11 cellular contexts compared by ENCODE assay signal in genomic region chr14:52080817-52081755, GRCh38. TPM values are rescaled to one million over a fixed set of nuclear protein-coding genes. Genes with fewer than 3 reads are reported as not detected.
DNase-seq lines count a peak whose midpoint lies in the region; ATAC-seq, FAIRE-seq and TF ChIP-seq lines count a peak whose summit lies in the region.
"Had no signal": no experiment of that assay in that cellular context is flagged by ENCODE, and none has a peak within 500 bp of the region (broad histone marks: within the 10 kb centered on the region; RNA-seq: fewer than 3 reads in every experiment).

No MANE protein-coding gene starts in this region.

- H3K4me1 Mint-ChIP-seq in activated T-helper 17 cell treated with anti-CD3 and anti-CD28 coated beads, Interleukin-2, amount 50 U/mL, for 72 hours = no peaks in the 10 kb centered on the region

- no peaks in the 10 kb centered on the region for H3K9me3 ChIP-seq in MG63

- no peak for TF ChIP-seq CTCF in bronchial epithelial cell (IDR thresholded peaks at IDR 0.05; ENCODE audit: insufficient read depth, low read length, severe bottlenecking)

- intact Hi-C loops in posterior cingulate gyrus (cut with DNase I) = no loop called here

- H3K9me3 Mint-ChIP-seq in activated T-helper 17 cell treated with anti-CD3 and anti-CD28 coated beads, Interleukin-2, amount 50 U/mL, for 72 hours = peaks cover 6% of the 10 kb centered on the region

- no peaks in the 10 kb centered on the region for H3K36me3 Mint-ChIP-seq in activated T-helper 17 cell treated with anti-CD3 and anti-CD28 coated beads, Interleukin-2, amount 50 U/mL, for 72 hours (ENCODE audit: low read depth)

- FAIRE-seq in bronchial epithelial cell (lab: Jason Lieb, UNC) = peak; percentile 32

- H3K4me3 ChIP-seq in MG63 (no peak overlapping the region), bronchial epithelial cell (ENCODE audit: low read depth, low read length) (no peak overlapping the region)
- H3K4me3 ChIP-seq: lung had no signal

- no peak overlapping the region for H3K27ac Mint-ChIP-seq in activated T-helper 17 cell treated with anti-CD3 and anti-CD28 coated beads, Interleukin-2, amount 50 U/mL, for 72 hours

- H3K36me3 ChIP-seq in MG63 = no peaks in the 10 kb centered on the region
- H3K36me3 ChIP-seq in bronchial epithelial cell (ENCODE audit: control insufficient read depth, insufficient read depth, low read length) = no peaks in the 10 kb centered on the region

- H3K4me3 Mint-ChIP-seq in activated T-helper 17 cell treated with anti-CD3 and anti-CD28 coated beads, Interleukin-2, amount 50 U/mL, for 72 hours = no peak overlapping the region

- H3K27me3 ChIP-seq in MG63 = no peaks in the 10 kb centered on the region
- no peaks in the 10 kb centered on the region for H3K27me3 ChIP-seq in bronchial epithelial cell (ENCODE audit: control insufficient read depth, insufficient read depth, low read length)

- peaks cover 18% of the 10 kb centered on the region for H3K27me3 Mint-ChIP-seq in activated T-helper 17 cell treated with anti-CD3 and anti-CD28 coated beads, Interleukin-2, amount 50 U/mL, for 72 hours

- peak; percentile 86 for DNase-seq in AG08395 (ENCODE audit: low spot score)
- DNase-seq in MG63 = peak; percentile 58
- DNase-seq in bronchial epithelial cell (ENCODE audit: low read depth) = peak; percentile 85
- DNase-seq in kidney tubule cell (ENCODE audit: low spot score) = peak; percentile 93
- DNase-seq in NCI-H2171 treated with DMSO at 0.1 percent for 48 hours (lab: John Stamatoyannopoulos, UW) = no peak
- DNase-seq in posterior cingulate gyrus = no peak
- no peak for DNase-seq in NCI-H2196 treated with DMSO at 0.1 percent for 48 hours (lab: John Stamatoyannopoulos, UW; ENCODE audit: unreplicated experiment)
- DNase-seq: activated CD4-positive, CD25-positive, alpha-beta regulatory T cell treated with anti-CD3 and anti-CD28 coated beads, Interleukin-2, amount 50 U/mL, for 72 hours; cerebellar nuclear complex had no signal

- ATAC-seq in activated T-helper 17 cell treated with anti-CD3 and anti-CD28 coated beads, Interleukin-2, amount 50 U/mL, for 72 hours (replicated peaks) = no peak

RNA-seq across cellular contexts. Expression of gene NID2, which starts 12.2 kb away (rescaled TPM):
- total RNA-seq in MG63 (2014; rRNA removed; shearing (Covaris generic); ENCODE audit: low replicate concordance) = 2.3 and 4.6 TPM in 2 replicates
- total RNA-seq in bronchial epithelial cell = 0.38 and 3.9 TPM in 2 replicates
- total RNA-seq in activated T-helper 17 cell treated with anti-CD3 and anti-CD28 coated beads, Interleukin-2, amount 50 U/mL, for 72 hours = under 1 TPM in 1 of 2 donors, not detected in 1; 0.13 TPM

Comparison
In these comparisons a context has a peak if more than half of its experiments do, and no peak if none do; other contexts are left out.
1. DNase-seq: peak in AG08395 (single experiment), MG63 (single experiment), bronchial epithelial cell (single experiment) and kidney tubule cell (single experiment); none in NCI-H2171 treated with DMSO at 0.1 percent for 48 hours (single experiment), posterior cingulate gyrus (0 of 10) and NCI-H2196 treated with DMSO at 0.1 percent for 48 hours (single experiment).